In the genomic region with DNA sequence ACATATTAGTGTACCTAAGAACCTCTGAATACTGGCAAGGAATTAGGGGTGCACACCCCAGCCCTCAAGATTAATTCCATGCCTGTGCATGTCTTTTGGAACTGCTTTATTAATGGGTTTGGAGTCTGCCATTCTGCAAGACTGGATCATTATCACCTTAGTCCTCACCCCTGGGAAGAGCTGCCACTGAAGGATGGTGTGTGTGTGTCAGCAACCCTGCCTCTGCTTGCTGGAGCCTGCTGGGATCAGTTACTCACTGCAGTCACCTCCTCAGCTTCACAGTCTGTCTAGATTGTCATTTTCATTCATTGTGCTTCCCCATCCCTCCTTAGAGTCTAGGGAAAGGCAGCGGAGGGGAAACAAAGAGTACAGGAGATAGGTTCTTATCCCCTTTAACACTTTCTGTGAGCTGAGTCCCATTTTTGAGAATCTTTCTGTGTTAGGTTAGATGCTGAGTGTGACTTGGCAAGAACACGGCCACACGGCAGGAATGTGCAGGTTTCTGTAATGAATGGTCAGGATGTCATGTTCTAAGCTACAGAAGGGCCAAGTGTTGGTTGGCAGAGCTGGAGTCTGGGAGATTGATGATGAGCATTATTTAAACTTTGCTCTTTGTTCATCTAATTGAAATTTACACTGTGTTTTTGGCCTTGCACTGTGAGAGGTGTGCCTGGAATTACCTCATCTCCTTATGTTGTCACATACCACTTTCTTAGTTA, we compare ENCODE assay signal across 32 cellular contexts. TPM values are rescaled to one million over a fixed set of nuclear protein-coding genes. Genes with fewer than 3 reads are reported as not detected.
DNase-seq lines count a peak whose midpoint lies in the region; ATAC-seq and TF ChIP-seq lines count a peak whose summit lies in the region.
"Had no signal": no experiment of that assay in that cellular context is flagged by ENCODE, and none has a peak within 500 bp of the region (broad histone marks: within the 10 kb centered on the region; RNA-seq: fewer than 3 reads in every experiment).

No MANE protein-coding gene starts in this region.

- H3K4me1 ChIP-seq in mammary epithelial cell (ENCODE audit: insufficient read depth, low read length) (no peaks in the 10 kb centered on the region), breast epithelium (peaks cover 0 to 8% of the 10 kb centered on the region in 2 donors), foreskin keratinocyte (no peaks in the 10 kb centered on the region)

- no peak for TF ChIP-seq POLR2A in breast epithelium (IDR thresholded peaks at IDR 0.05)

- ATAC-seq in activated T-helper 17 cell treated with anti-CD3 and anti-CD28 coated beads, Interleukin-2, amount 50 U/mL, for 72 hours (replicated peaks), result no peak
- peak; percentile 69 for ATAC-seq in foreskin keratinocyte
- ATAC-seq in stimulated activated effector memory CD8-positive, alpha-beta T cell treated with anti-CD3 and anti-CD28 coated beads, Interleukin-12 subunit alpha, Interleukin-12 subunit beta, amount 100 ng/mL, for 72 hours, result no peak
- ATAC-seq in HG02763 (IDR thresholded peaks at IDR 0.05; ENCODE audit: unreplicated experiment), result no peak
- ATAC-seq: left lobe of liver had no signal

- in situ Hi-C loops in mammary epithelial cell (cut with MboI; ENCODE audit: low sequenced_read_pairs in 2 of 2), result no loop called here

- H3K27me3 ChIP-seq in mammary epithelial cell (ENCODE audit: insufficient read depth, low read length) (no peaks in the 10 kb centered on the region), breast epithelium (no peaks in the 10 kb centered on the region), foreskin keratinocyte (no peaks in the 10 kb centered on the region)

- H3K4me3 Mint-ChIP-seq in activated T-helper 17 cell treated with anti-CD3 and anti-CD28 coated beads, Interleukin-2, amount 50 U/mL, for 72 hours, result no peak overlapping the region
- no peak overlapping the region for H3K4me3 Mint-ChIP-seq in stimulated activated effector memory CD8-positive, alpha-beta T cell treated with anti-CD3 and anti-CD28 coated beads, Interleukin-12 subunit alpha, Interleukin-12 subunit beta, amount 100 ng/mL, for 72 hours
- no peak overlapping the region for H3K4me3 Mint-ChIP-seq in osteocyte (ENCODE audit: unreplicated experiment)
- H3K4me3 Mint-ChIP-seq: activated naive CD4-positive, alpha-beta T cell treated with anti-CD3 and anti-CD28 coated beads for 36 hours; activated T-cell treated with anti-CD3 and anti-CD28 coated beads, Interleukin-2, amount 50 U/mL, for 24 hours; immature natural killer cell had no signal

- no peak overlapping the region for H2AFZ ChIP-seq in mammary epithelial cell (ENCODE audit: low read depth, low read length)

- no peaks in the 10 kb centered on the region for H3K79me2 ChIP-seq in mammary epithelial cell (ENCODE audit: insufficient read depth, low read length)

- CTCF ChIA-PET in mammary epithelial cell (lab: Charles Lee; ENCODE audit: low non-redundant PET), result no interaction called here

- intact Hi-C loops in mammary epithelial cell (cut with micrococcal nuclease) (no loop called here), breast epithelium (cut with DNase I; ENCODE audit: low total_unique reads) (no loop called here)

- H3K9me3 ChIP-seq in mammary epithelial cell (replicated peaks; ENCODE audit: insufficient read depth, low read length) (no peaks in the 10 kb centered on the region), breast epithelium (no peaks in the 10 kb centered on the region)

- dilution Hi-C loops in mammary epithelial cell (cut with HindIII; ENCODE audit: low sequenced_read_pairs), result no loop called here

- H3K4me1 Mint-ChIP-seq in activated T-helper 17 cell treated with anti-CD3 and anti-CD28 coated beads, Interleukin-2, amount 50 U/mL, for 72 hours, result no peaks in the 10 kb centered on the region
- H3K4me1 Mint-ChIP-seq in stimulated activated effector memory CD8-positive, alpha-beta T cell treated with anti-CD3 and anti-CD28 coated beads, Interleukin-12 subunit alpha, Interleukin-12 subunit beta, amount 100 ng/mL, for 72 hours, result no peaks in the 10 kb centered on the region
- no peaks in the 10 kb centered on the region for H3K4me1 Mint-ChIP-seq in osteocyte (ENCODE audit: unreplicated experiment)
- H3K4me1 Mint-ChIP-seq: immature natural killer cell had no signal

- no peak overlapping the region for H3K27ac ChIP-seq in mammary epithelial cell (ENCODE audit: insufficient read depth, low read depth, low read length)
- no peak overlapping the region for H3K27ac ChIP-seq in breast epithelium
- H3K27ac ChIP-seq in foreskin keratinocyte, result no peak overlapping the region

- H3K27me3 Mint-ChIP-seq in activated T-helper 17 cell treated with anti-CD3 and anti-CD28 coated beads, Interleukin-2, amount 50 U/mL, for 72 hours, result no peaks in the 10 kb centered on the region
- no peaks in the 10 kb centered on the region for H3K27me3 Mint-ChIP-seq in osteocyte (ENCODE audit: unreplicated experiment)
- H3K27me3 Mint-ChIP-seq: activated T-cell treated with anti-CD3 and anti-CD28 coated beads, Interleukin-2, amount 50 U/mL, for 24 hours had no signal

- no peaks in the 10 kb centered on the region for H3K9me3 Mint-ChIP-seq in activated T-helper 17 cell treated with anti-CD3 and anti-CD28 coated beads, Interleukin-2, amount 50 U/mL, for 72 hours
- H3K9me3 Mint-ChIP-seq in stimulated activated effector memory CD8-positive, alpha-beta T cell treated with anti-CD3 and anti-CD28 coated beads, Interleukin-12 subunit alpha, Interleukin-12 subunit beta, amount 100 ng/mL, for 72 hours, result no peaks in the 10 kb centered on the region
- H3K9me3 Mint-ChIP-seq in osteocyte (ENCODE audit: unreplicated experiment), result no peaks in the 10 kb centered on the region
- H3K9me3 Mint-ChIP-seq: activated naive CD4-positive, alpha-beta T cell treated with anti-CD3 and anti-CD28 coated beads for 36 hours; activated T-cell treated with anti-CD3 and anti-CD28 coated beads, Interleukin-2, amount 50 U/mL, for 24 hours; immature natural killer cell had no signal

- DNase-seq in mammary epithelial cell (peak; percentile 11), breast epithelium (ENCODE audit: low spot score in 2 of 2) (no peak), foreskin keratinocyte (peak; percentile 14 to 43), osteocyte (ENCODE audit: extremely low spot score, unreplicated experiment) (no peak), SK-N-DZ (ENCODE audit: low spot score) (no peak)
- DNase-seq in stimulated activated effector memory CD8-positive, alpha-beta T cell treated with anti-CD3 and anti-CD28 coated beads, Interleukin-12 subunit alpha, Interleukin-12 subunit beta, amount 100 ng/mL, for 72 hours (ENCODE audit: low spot score in 2 of 2), result no peak
- DNase-seq: activated CD4-positive, alpha-beta T cell treated with anti-CD3 and anti-CD28 coated beads for 48 hours; activated naive CD4-positive, alpha-beta T cell treated with anti-CD3 and anti-CD28 coated beads for 36 hours; activated T-cell treated with anti-CD3 and anti-CD28 coated beads, Interleukin-2, amount 50 U/mL, for 24 hours; amniotic stem cell; cortex of kidney; DMS153; H7; hippocampal formation; immature natural killer cell; mesendoderm; NCI-H1092 treated with DMSO at 0.1 percent for 48 hours; NCI-H1930; NCI-H82; OCI-M1; small intestine; stimulated activated CD4-positive, alpha-beta T cell treated with anti-CD3 and anti-CD28 coated beads, Interleukin-1b, Interleukin-23, amount 100 ng/mL, for 48 hours; stimulated activated CD8-positive, alpha-beta memory T cell treated with anti-CD3 and anti-CD28 coated beads, Interleukin-4, amount 100 ng/mL, for 48 hours; trophoblast cell had no signal

- H3K36me3 ChIP-seq in mammary epithelial cell (ENCODE audit: insufficient read depth, low read length) (peaks cover 27% of the 10 kb centered on the region), breast epithelium (peaks cover 8% of the 10 kb centered on the region)

- WGBS in mammary epithelial cell (ENCODE audit: low coverage, missing lambda C conversion rate), result 56% methylated on average over 3 of the region's 3 CpGs

- H3K27ac Mint-ChIP-seq in activated T-helper 17 cell treated with anti-CD3 and anti-CD28 coated beads, Interleukin-2, amount 50 U/mL, for 72 hours, result peak overlapping the region; percentile 37
- peak overlapping the region; percentile 65 for H3K27ac Mint-ChIP-seq in stimulated activated effector memory CD8-positive, alpha-beta T cell treated with anti-CD3 and anti-CD28 coated beads, Interleukin-12 subunit alpha, Interleukin-12 subunit beta, amount 100 ng/mL, for 72 hours
- no peak overlapping the region for H3K27ac Mint-ChIP-seq in osteocyte (ENCODE audit: unreplicated experiment)
- H3K27ac Mint-ChIP-seq: activated naive CD4-positive, alpha-beta T cell treated with anti-CD3 and anti-CD28 coated beads for 36 hours; activated T-cell treated with anti-CD3 and anti-CD28 coated beads, Interleukin-2, amount 50 U/mL, for 24 hours had no signal

- H3K4me3 ChIP-seq in mammary epithelial cell (replicated peaks in 1 of 3; ENCODE audit: insufficient read depth in 1 of 3, low read depth in 2 of 3, low read length in 3 of 3) (no peak overlapping the region), breast epithelium (no peak overlapping the region)

- no peak overlapping the region for H3K4me2 ChIP-seq in mammary epithelial cell (ENCODE audit: insufficient read depth, low read depth, low read length)

- H3K9ac ChIP-seq in mammary epithelial cell (ENCODE audit: insufficient read depth, low read length), result no peak overlapping the region

- TF ChIP-seq CTCF in mammary epithelial cell (conservative IDR thresholded peaks at IDR 0.05 in 1 of 2, IDR thresholded peaks at IDR 0.05 in 1 of 2; ENCODE audit: extremely low read depth in 1 of 2, insufficient read depth in 1 of 2, low read depth in 1 of 2, low read length in 2 of 2) (no peak), breast epithelium (IDR thresholded peaks at IDR 0.05) (no peak), foreskin keratinocyte (conservative IDR thresholded peaks at IDR 0.05) (no peak), osteocyte (IDR thresholded peaks at IDR 0.05) (no peak)

- peaks cover 83% of the 10 kb centered on the region for H3K36me3 Mint-ChIP-seq in activated T-helper 17 cell treated with anti-CD3 and anti-CD28 coated beads, Interleukin-2, amount 50 U/mL, for 72 hours (ENCODE audit: low read depth)
- H3K36me3 Mint-ChIP-seq in stimulated activated effector memory CD8-positive, alpha-beta T cell treated with anti-CD3 and anti-CD28 coated beads, Interleukin-12 subunit alpha, Interleukin-12 subunit beta, amount 100 ng/mL, for 72 hours, result peaks cover 87% of the 10 kb centered on the region
- H3K36me3 Mint-ChIP-seq in osteocyte (ENCODE audit: unreplicated experiment), result peaks cover 51% of the 10 kb centered on the region

- no peaks in the 10 kb centered on the region for H4K20me1 ChIP-seq in mammary epithelial cell (ENCODE audit: insufficient read depth, low read length)

- BruUV-seq in mammary epithelial cell (replicated peaks; lab: Mats Ljungman, UMichigan), result no TSS peak

RNA-seq across cellular contexts. Expression of gene GHRH, which starts 21.1 kb away (rescaled TPM):
- total RNA-seq in mammary epithelial cell (not detected), breast epithelium (not detected), foreskin keratinocyte (not detected in 2 replicates), osteocyte (not detected in 2 replicates)
- polyA plus RNA-seq in mammary epithelial cell (not detected), foreskin keratinocyte (not detected in 2 replicates)
- polyA minus RNA-seq in mammary epithelial cell, result not detected
- total RNA-seq in activated T-helper 17 cell treated with anti-CD3 and anti-CD28 coated beads, Interleukin-2, amount 50 U/mL, for 72 hours, result not detected
- polyA plus RNA-seq in SK-N-DZ (2014; cell fraction: cytosol; rRNA removed), result 0.61 and 0.78 TPM in 2 replicates
- 1.4 TPM in 1 of 2 replicates, not detected in the other for polyA plus RNA-seq in SK-N-DZ (2014; cell fraction: nucleus; rRNA removed)
- total RNA-seq: activated naive CD4-positive, alpha-beta T cell treated with anti-CD3 and anti-CD28 coated beads for 36 hours; H7; left lobe of liver; myocyte; omental fat pad; renal cortical epithelial cell; subcutaneous adipose tissue had no signal
- polyA plus RNA-seq: BJ, immature natural killer cell, small intestine had no signal

RNA-seq across cellular contexts. Expression of gene MANBAL, which starts 49.0 kb away (rescaled TPM):
- 10 to 100 TPM; 19.0 to 58.5 TPM for total RNA-seq in mammary epithelial cell
- polyA plus RNA-seq in mammary epithelial cell, result 117 TPM
- polyA minus RNA-seq in mammary epithelial cell, result 58.0 TPM
- total RNA-seq in breast epithelium, result 10 to 100 TPM; 31.8 to 42.0 (median 34.7) TPM
- total RNA-seq in activated T-helper 17 cell treated with anti-CD3 and anti-CD28 coated beads, Interleukin-2, amount 50 U/mL, for 72 hours, result 10 to 100 TPM; 10.5 to 14.0 TPM
- total RNA-seq in foreskin keratinocyte, result 46.6 and 50.0 TPM in 2 replicates
- 87.1 and 96.4 TPM in 2 replicates for polyA plus RNA-seq in foreskin keratinocyte
- 45.5 and 45.8 TPM in 2 replicates for total RNA-seq in osteocyte
- 25.2 and 27.4 TPM in 2 replicates for polyA plus RNA-seq in SK-N-DZ (2014; cell fraction: cytosol; rRNA removed)
- 11.9 and 19.2 TPM in 2 replicates for polyA plus RNA-seq in SK-N-DZ (2014; cell fraction: nucleus; rRNA removed)

Comparison
In these comparisons a context has a peak if more than half of its experiments do, and no peak if none do; other contexts are left out.
1. DNase-seq: peak in mammary epithelial cell (single experiment) and foreskin keratinocyte (2 of 2); none in breast epithelium (0 of 2), stimulated activated effector memory CD8-positive, alpha-beta T cell treated with anti-CD3 and anti-CD28 coated beads, Interleukin-12 subunit alpha, Interleukin-12 subunit beta, amount 100 ng/mL, for 72 hours (0 of 2), osteocyte (single experiment) and SK-N-DZ (single experiment).